In genomic region chr4:25171451-25171850, GRCh38 we compare ENCODE assay signal across 18 cellular contexts. TPM values are rescaled to one million over a fixed set of nuclear protein-coding genes. Genes with fewer than 3 reads are reported as not detected.
A peak's percentile ranks its signal among the peaks of the same experiment; 100 is the strongest.
DNase-seq lines count a peak whose midpoint lies in the region; ATAC-seq and TF ChIP-seq lines count a peak whose summit lies in the region.
"Had no signal": no experiment of that assay in that cellular context is flagged by ENCODE, and none has a peak within 500 bp of the region (broad histone marks: within the 10 kb centered on the region; RNA-seq: fewer than 3 reads in every experiment).

No MANE protein-coding gene starts in this region.

- H3K27me3 Mint-ChIP-seq in glutamatergic neuron (ENCODE audit: unreplicated experiment) = peaks cover 1% of the 10 kb centered on the region

- H3K27ac ChIP-seq in ACC112 (ENCODE audit: low read depth, low read length) = peak overlapping the region; percentile 90
- peak overlapping the region; percentile 11 for H3K27ac ChIP-seq in psoas muscle
- H3K27ac ChIP-seq: C4-2B, KMS-11 had no signal

- DNase-seq in adipocyte (ENCODE audit: low read depth) = no peak
- DNase-seq in glutamatergic neuron = no peak
- DNase-seq in psoas muscle = no peak
- DNase-seq in activated CD8-positive, alpha-beta memory T cell treated with anti-CD3 and anti-CD28 coated beads for 24 hours = no peak
- DNase-seq in mucosa of descending colon = no peak
- no peak for DNase-seq in amniotic stem cell (lab: John Stamatoyannopoulos, UW)
- no peak for DNase-seq in AML-193 (lab: John Stamatoyannopoulos, UW)
- DNase-seq: 8988T, NCI-H1092 treated with DMSO at 0.1 percent for 48 hours, NCI-H1694, NCI-H2081, NCI-H2171 treated with DMSO at 0.1 percent for 48 hours, NCI-H526, OCI-M1, Right ventricle myocardium superior had no signal

- TF ChIP-seq CTCF in glutamatergic neuron (IDR thresholded peaks at IDR 0.05; ENCODE audit: partially characterized antibody, unreplicated experiment) (no peak), psoas muscle (IDR thresholded peaks at IDR 0.05) (no peak), mucosa of descending colon (IDR thresholded peaks at IDR 0.05) (no peak)

- peaks cover 5% of the 10 kb centered on the region for H3K4me1 Mint-ChIP-seq in glutamatergic neuron (ENCODE audit: low read depth, unreplicated experiment)

- intact Hi-C loops in psoas muscle (cut with DNase I) (loop anchor here (5.0 to 10.0 kb wide), 3 partner anchors 61 to 593 kb away; partner anchors contain the start of genes ANAPC4 (in 1 of the 2) and PI4K2B (in 1 of the 2)), mucosa of descending colon (cut with DNase I, micrococcal nuclease) (no loop called here)

- H3K9me3 ChIP-seq in adipocyte (ENCODE audit: control insufficient read depth, low read length) (no peaks in the 10 kb centered on the region), psoas muscle (no peaks in the 10 kb centered on the region), mucosa of descending colon (no peaks in the 10 kb centered on the region)

- H3K36me3 ChIP-seq in ACC112 (ENCODE audit: insufficient read depth, low read length) (0 out of 2 replicates have a peak, but pooled peaks cover 6% of the 10 kb centered on the region), adipocyte (ENCODE audit: control insufficient read depth, insufficient read depth, low read length, severe bottlenecking) (no peaks in the 10 kb centered on the region), psoas muscle (ENCODE audit: insufficient read depth in 1 of 2, low read depth in 1 of 2) (no peaks in the 10 kb centered on the region), mucosa of descending colon (ENCODE audit: low read depth) (no peaks in the 10 kb centered on the region)

- no peak overlapping the region for H2AFZ ChIP-seq in ACC112 (ENCODE audit: low read length, unreplicated experiment)

- H3K9ac ChIP-seq in adipocyte (ENCODE audit: low read length) = peak overlapping the region; percentile 87
- H3K9ac ChIP-seq: KMS-11 had no signal

- H3K4me1 ChIP-seq in ACC112 (ENCODE audit: control insufficient read depth, insufficient read depth, low read length, unreplicated experiment) = peaks cover 37% of the 10 kb centered on the region
- peaks cover 36% of the 10 kb centered on the region for H3K4me1 ChIP-seq in adipocyte (ENCODE audit: control insufficient read depth, insufficient read depth, low read length)
- H3K4me1 ChIP-seq in psoas muscle = peaks cover 19% of the 10 kb centered on the region
- H3K4me1 ChIP-seq in mucosa of descending colon (ENCODE audit: low read depth) = no peaks in the 10 kb centered on the region

- WGBS in psoas muscle, 3 donors = 60 to 75% (median 69%) methylated on average over 5 of the region's 5 CpGs

- peak overlapping the region; percentile 35 for H3K27ac Mint-ChIP-seq in glutamatergic neuron (ENCODE audit: unreplicated experiment)

- H3K4me3 Mint-ChIP-seq in glutamatergic neuron (ENCODE audit: unreplicated experiment) = peak overlapping the region; percentile 12

- no peaks in the 10 kb centered on the region for H3K79me2 ChIP-seq in ACC112 (ENCODE audit: control insufficient read depth, insufficient read depth, low read length, unreplicated experiment)

- H3K4me3 ChIP-seq in ACC112 (ENCODE audit: low read depth, low read length) (no peak overlapping the region), adipocyte (ENCODE audit: low read length) (peak overlapping the region; percentile 10), psoas muscle (no peak overlapping the region), mucosa of descending colon (no peak overlapping the region)

- H3K9me3 Mint-ChIP-seq in glutamatergic neuron (ENCODE audit: unreplicated experiment) = no peaks in the 10 kb centered on the region

- ATAC-seq in psoas muscle = no peak
- ATAC-seq in mucosa of descending colon = no peak

- H3K27me3 ChIP-seq in ACC112 (ENCODE audit: insufficient read depth, low read length) = no peaks in the 10 kb centered on the region
- no peaks in the 10 kb centered on the region for H3K27me3 ChIP-seq in adipocyte (replicated peaks; ENCODE audit: control insufficient read depth, insufficient read depth, low read length)
- no peaks in the 10 kb centered on the region for H3K27me3 ChIP-seq in psoas muscle (ENCODE audit: insufficient read depth in 3 of 3, low read length in 2 of 3)

- no peaks in the 10 kb centered on the region for H3K36me3 Mint-ChIP-seq in glutamatergic neuron (ENCODE audit: unreplicated experiment)

RNA-seq across cellular contexts. Expression of gene SEPSECS, which starts 11.2 kb away (rescaled TPM):
- total RNA-seq in glutamatergic neuron (ENCODE audit: unreplicated experiment) (11.7 TPM), psoas muscle (1 to 10 TPM; 3.4 to 5.7 (median 4.4) TPM), mucosa of descending colon (10 to 100 TPM; 13.4 to 26.2 (median 13.6) TPM)
- polyA plus RNA-seq in psoas muscle = 1 to 10 TPM; 1.4 to 4.5 (median 1.9) TPM

Comparison
In these comparisons a context has a peak if more than half of its experiments do, and no peak if none do; other contexts are left out.
1. intact Hi-C loops: an anchor here in psoas muscle (5.0 to 10.0 kb wide); none called in mucosa of descending colon.